1 cellular context compared by ENCODE assay signal in genomic region chr1:226411619-226412018, GRCh38.
A peak's percentile ranks its signal among the peaks of the same experiment; 100 is the strongest.
TF ChIP-seq lines count a peak whose summit lies in the region.

No MANE protein-coding gene starts in this region.

TF ChIP-seq in K562, 482 proteins besides CTCF, POLR2A, EP300 and RAD21 (continued from another document):
- TF ChIP-seq ZBTB2 (IDR thresholded peaks at IDR 0.05) (no peak), TRIM24 (IDR thresholded peaks at IDR 0.05) (no peak), SMAD4 (CRISPR knock-in tag; conservative IDR thresholded peaks at IDR 0.05) (no peak), C11orf30 (IDR thresholded peaks at IDR 0.05; ENCODE audit: low read depth) (peak; percentile 81), NCOR1 (IDR thresholded peaks at IDR 0.05) (no peak), MAFK (IDR thresholded peaks at IDR 0.05; ENCODE audit: low read length) (peak; percentile 54; the same call in 1 of the 2 replicates), ZNF639 (CRISPR knock-in tag; conservative IDR thresholded peaks at IDR 0.05 in 1 of 2, IDR thresholded peaks at IDR 0.05 in 1 of 2) (no peak), SP2 (IDR thresholded peaks at IDR 0.05; ENCODE audit: extremely low read depth, low read depth, low read length, poor library complexity, severe bottlenecking) (no peak), DACH1 (IDR thresholded peaks at IDR 0.05; ENCODE audit: partially characterized antibody) (no peak)
